8 cellular contexts compared by ENCODE assay signal in the genomic region with DNA sequence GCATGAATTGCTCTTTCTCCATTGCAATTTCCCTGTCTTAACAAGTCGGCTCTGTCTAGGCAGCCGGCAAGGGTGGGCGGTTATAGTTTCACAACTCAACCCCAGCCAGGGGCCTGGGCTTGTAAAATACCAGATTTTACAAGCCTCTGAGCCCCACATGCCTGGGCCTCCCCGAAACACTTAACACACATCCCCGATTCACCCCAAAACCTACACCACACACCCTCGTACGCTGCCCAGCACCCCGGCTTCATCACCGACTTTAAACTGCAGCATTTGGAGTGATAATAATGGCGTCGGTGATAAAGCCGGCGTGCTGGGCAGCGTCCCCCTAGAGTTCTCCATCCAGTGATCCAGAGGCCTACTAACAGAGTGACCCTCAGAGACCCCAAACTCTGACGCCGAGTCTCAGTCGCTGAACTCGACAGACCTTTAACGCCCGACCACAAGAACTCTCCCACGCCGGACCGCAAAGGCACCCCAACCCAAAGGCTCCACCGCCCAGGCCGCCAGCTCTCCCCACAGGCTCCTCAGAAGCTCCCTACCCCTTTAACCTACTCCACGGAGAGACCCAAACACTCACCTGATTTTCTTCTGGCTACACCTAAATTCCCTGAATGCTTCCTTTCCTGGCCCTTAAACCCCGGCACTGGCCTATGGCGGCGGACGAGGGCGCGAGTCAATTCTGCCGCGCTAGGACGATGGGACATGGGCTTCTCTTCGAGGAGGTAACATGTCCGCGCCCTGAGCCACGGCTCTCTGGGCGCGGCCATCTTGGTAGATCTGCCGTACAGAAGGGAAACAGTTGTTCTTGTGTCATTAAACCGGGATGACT. TPM values are rescaled to one million over a fixed set of nuclear protein-coding genes. Genes with fewer than 3 reads are reported as not detected.
DNase-seq lines count a peak whose midpoint lies in the region; ATAC-seq and TF ChIP-seq lines count a peak whose summit lies in the region.

Gene ZNF649, minus strand, starts transcription at position 687 of the 835 bp plus-strand sequence. CDS start 4,910 bp downstream, outside the sequence.

- peak within 1 kb of the TSS; percentile 64 for H2AFZ ChIP-seq in neuron (ENCODE audit: low read depth, low read length)

- peaks cover 22% of the 10 kb centered on the region for H3K27me3 Mint-ChIP-seq in CD8-positive, alpha-beta T cell (ENCODE audit: low read depth)
- H3K27me3 Mint-ChIP-seq in activated naive CD4-positive, alpha-beta T cell treated with anti-CD3 and anti-CD28 coated beads, Interleukin-2, amount 10 ng/mL, durations not matched to agents 7 days and 5 days = peaks cover 10% of the 10 kb centered on the region

- H3K4me3 ChIP-seq in CD8-positive, alpha-beta T cell (ENCODE audit: low read depth, low read length) = peak within 1 kb of the TSS; percentile 91
- H3K4me3 ChIP-seq in SK-N-MC (peak within 1 kb of the TSS; percentile 81), neuron (ENCODE audit: low read length) (peak within 1 kb of the TSS; percentile 81), stomach (peak within 1 kb of the TSS; percentile 74 to 84 (median 78))

- peak within 1 kb of the TSS; percentile 73 for H3K9ac ChIP-seq in SK-N-MC (ENCODE audit: insufficient read length)

- POLR2A ChIA-PET in CD8-positive, alpha-beta T cell (lab: Charles Lee) = interaction anchor here (1.5 kb wide), 1 partner anchor 22 kb away, joined by 3 read pairs; no protein-coding TSS in a partner anchor

- CTCF ChIA-PET in CD8-positive, alpha-beta T cell (lab: Charles Lee) = no interaction called here
- CTCF ChIA-PET in activated naive CD4-positive, alpha-beta T cell treated with anti-CD3 and anti-CD28 coated beads, Interleukin-2, amount 10 ng/mL, durations not matched to agents 7 days and 5 days (lab: Charles Lee) = no interaction called here

- H3K36me3 ChIP-seq in CD8-positive, alpha-beta T cell (ENCODE audit: insufficient read depth, low read length) = peaks cover 8% of the 10 kb centered on the region
- H3K36me3 ChIP-seq in SK-N-MC (ENCODE audit: insufficient read depth, low read length) (peaks cover 29% of the 10 kb centered on the region), neuron (ENCODE audit: insufficient read depth, low read length) (peaks cover 28% of the 10 kb centered on the region), stomach (peaks cover 9 to 28% (median 22%) of the 10 kb centered on the region in 4 donors)

- DNase-seq in CD8-positive, alpha-beta T cell = peak; percentile 56 to 87 (median 79)
- DNase-seq in KG1 (lab: John Stamatoyannopoulos, UW) = peak; percentile 82
- no peak for DNase-seq in SK-N-MC (ENCODE audit: low read depth, low spot score)
- DNase-seq in activated naive CD4-positive, alpha-beta T cell treated with anti-CD3 and anti-CD28 coated beads, Interleukin-2, amount 10 ng/mL, durations not matched to agents 7 days and 5 days = peak; percentile 85
- peak; percentile 83 for DNase-seq in germinal center (ENCODE audit: low spot score)
- peak; percentile 81 for DNase-seq in stomach

- H3K27ac ChIP-seq in CD8-positive, alpha-beta T cell (ENCODE audit: low read depth, low read length) = peak within 1 kb of the TSS; percentile 75
- H3K27ac ChIP-seq in SK-N-MC = 0 out of 2 replicates have a peak within 1 kb of the TSS, but pooled peaks have one; percentile 7
- H3K27ac ChIP-seq in stomach = peak within 1 kb of the TSS; percentile 76 to 88 (median 86)

- peaks cover 51% of the 10 kb centered on the region for H3K9me3 Mint-ChIP-seq in CD8-positive, alpha-beta T cell
- peaks cover 71% of the 10 kb centered on the region for H3K9me3 Mint-ChIP-seq in activated naive CD4-positive, alpha-beta T cell treated with anti-CD3 and anti-CD28 coated beads, Interleukin-2, amount 10 ng/mL, durations not matched to agents 7 days and 5 days

- peaks cover 18% of the 10 kb centered on the region for H3K9me3 ChIP-seq in CD8-positive, alpha-beta T cell (ENCODE audit: low read length)
- H3K9me3 ChIP-seq in SK-N-MC (ENCODE audit: low read depth, low read length) = peaks cover 8% of the 10 kb centered on the region
- H3K9me3 ChIP-seq in neuron (ENCODE audit: low read length) = peaks cover 40% of the 10 kb centered on the region
- H3K9me3 ChIP-seq in stomach = peaks cover 11 to 69% (median 41%) of the 10 kb centered on the region in 4 donors

- peak; percentile 92 for ATAC-seq in CD8-positive, alpha-beta T cell
- peak; percentile 84 for ATAC-seq in GM21367 (IDR thresholded peaks at IDR 0.05; ENCODE audit: unreplicated experiment)

- intact Hi-C loops in CD8-positive, alpha-beta T cell (cut with DNase I, micrococcal nuclease) = loop anchor here (1.0 to 10.0 kb wide), 6 partner anchors 16 to 310 kb away; partner anchors contain the start of genes ZNF350 (in 2 of the 2), ZNF613 (in 2 of the 2), ZNF615 (in 2 of the 2) and ZNF614 (in 1 of the 2)
- intact Hi-C loops in stomach (cut with DNase I; ENCODE audit: low total_unique reads) = no loop called here

- H3K36me3 Mint-ChIP-seq in CD8-positive, alpha-beta T cell = peaks cover 73% of the 10 kb centered on the region
- peaks cover 67% of the 10 kb centered on the region for H3K36me3 Mint-ChIP-seq in activated naive CD4-positive, alpha-beta T cell treated with anti-CD3 and anti-CD28 coated beads, Interleukin-2, amount 10 ng/mL, durations not matched to agents 7 days and 5 days

- H3K27me3 ChIP-seq in CD8-positive, alpha-beta T cell (ENCODE audit: insufficient read depth, low read length) = no peaks in the 10 kb centered on the region
- H3K27me3 ChIP-seq in neuron (ENCODE audit: insufficient read depth, low read length) (no peaks in the 10 kb centered on the region), stomach (peaks cover 0 to 34% (median 4%) of the 10 kb centered on the region in 3 donors)

- peak within 1 kb of the TSS; percentile 100 for H3K4me3 Mint-ChIP-seq in CD8-positive, alpha-beta T cell
- H3K4me3 Mint-ChIP-seq in activated naive CD4-positive, alpha-beta T cell treated with anti-CD3 and anti-CD28 coated beads, Interleukin-2, amount 10 ng/mL, durations not matched to agents 7 days and 5 days = peak within 1 kb of the TSS; percentile 99

- TF ChIP-seq EP300 in stomach (IDR thresholded peaks at IDR 0.05) = no peak

- no peak for TF ChIP-seq POLR2A in stomach (IDR thresholded peaks at IDR 0.05)

- no peak for TF ChIP-seq CTCF in CD8-positive, alpha-beta T cell (IDR thresholded peaks at IDR 0.05)
- no peak for TF ChIP-seq CTCF in stomach (IDR thresholded peaks at IDR 0.05)

- H3K27ac Mint-ChIP-seq in CD8-positive, alpha-beta T cell = peak within 1 kb of the TSS; percentile 98
- H3K27ac Mint-ChIP-seq in activated naive CD4-positive, alpha-beta T cell treated with anti-CD3 and anti-CD28 coated beads, Interleukin-2, amount 10 ng/mL, durations not matched to agents 7 days and 5 days = peak within 1 kb of the TSS; percentile 97

- peaks cover 10% of the 10 kb centered on the region for H3K4me1 ChIP-seq in CD8-positive, alpha-beta T cell (ENCODE audit: insufficient read depth, low read length)
- peaks cover 9% of the 10 kb centered on the region for H3K4me1 ChIP-seq in neuron (ENCODE audit: insufficient read depth, low read length)
- peaks cover 11 to 16% (median 13%) of the 10 kb centered on the region in 4 donors for H3K4me1 ChIP-seq in stomach

- 0 to 1% (median 1%) methylated on average over 42 to 43 of the region's 43 CpGs for WGBS in stomach, 5 donors

- peaks cover 24% of the 10 kb centered on the region for H3K4me1 Mint-ChIP-seq in CD8-positive, alpha-beta T cell (ENCODE audit: low read depth)
- H3K4me1 Mint-ChIP-seq in activated naive CD4-positive, alpha-beta T cell treated with anti-CD3 and anti-CD28 coated beads, Interleukin-2, amount 10 ng/mL, durations not matched to agents 7 days and 5 days = peaks cover 26% of the 10 kb centered on the region

RNA-seq across cellular contexts. Expression of gene ZNF649, which starts in this region (rescaled TPM):
- 1 to 10 TPM; 9.1 to 9.5 TPM for total RNA-seq in CD8-positive, alpha-beta T cell
- total RNA-seq in stomach = 10 to 100 TPM in 1 of 5 donors, 1 to 10 TPM in 4; 1.2 to 23.3 (median 8.0) TPM
- polyA plus RNA-seq in stomach = 1 to 10 TPM; 2.9 to 7.5 (median 3.1) TPM

Comparison
In these comparisons a context has a peak if more than half of its experiments do, and no peak if none do; other contexts are left out.
1. H3K27ac ChIP-seq: peak in every context shown above with its lines; median percentile 86 in stomach; 75 in CD8-positive, alpha-beta T cell; 7 in SK-N-MC.